Comparison of ENCODE assay signal across 10 cellular contexts in genomic region chr1:111948209-111949131, GRCh38. TPM values are rescaled to one million over a fixed set of nuclear protein-coding genes. Genes with fewer than 3 reads are reported as not detected.
A peak's percentile ranks its signal among the peaks of the same experiment; 100 is the strongest.
DNase-seq lines count a peak whose midpoint lies in the region; ATAC-seq and TF ChIP-seq lines count a peak whose summit lies in the region.
"Had no signal": no experiment of that assay in that cellular context is flagged by ENCODE, and none has a peak within 500 bp of the region (broad histone marks: within the 10 kb centered on the region; RNA-seq: fewer than 3 reads in every experiment).

No MANE protein-coding gene starts in this region.

- H3K27me3 ChIP-seq in neuron (ENCODE audit: insufficient read depth, low read length) (peaks cover 2% of the 10 kb centered on the region), brain microvascular endothelial cell (replicated peaks) (no peaks in the 10 kb centered on the region), WERI-Rb-1 (ENCODE audit: insufficient read depth, low read depth, severe bottlenecking) (no peaks in the 10 kb centered on the region)

- H3K27ac ChIP-seq in brain microvascular endothelial cell (no peak overlapping the region), WERI-Rb-1 (no peak overlapping the region)
- H3K27ac ChIP-seq: HL-60 had no signal

- H3K27me3 Mint-ChIP-seq in naive thymus-derived CD8-positive, alpha-beta T cell, result peaks cover 7 to 32% (median 18%) of the 10 kb centered on the region in 5 donors

- no peaks in the 10 kb centered on the region for H3K36me3 Mint-ChIP-seq in naive thymus-derived CD8-positive, alpha-beta T cell

- POLR2A ChIA-PET in naive thymus-derived CD8-positive, alpha-beta T cell (lab: Charles Lee), result no interaction called here

- no peaks in the 10 kb centered on the region for H3K9me3 Mint-ChIP-seq in naive thymus-derived CD8-positive, alpha-beta T cell

- peaks cover 15% of the 10 kb centered on the region for H3K4me1 ChIP-seq in neuron (ENCODE audit: insufficient read depth, low read length)

- in situ Hi-C loops in brain microvascular endothelial cell (cut with HindIII; ENCODE audit: low pct_ligation_motif_present, low sequenced_read_pairs), result no loop called here

- H3K9me3 ChIP-seq in neuron (ENCODE audit: low read length) (no peaks in the 10 kb centered on the region), WERI-Rb-1 (ENCODE audit: severe bottlenecking) (no peaks in the 10 kb centered on the region)

- peak; percentile 72 for DNase-seq in COR-L47 (lab: John Stamatoyannopoulos, UW)
- peak; percentile 91 for DNase-seq in NCI-H2171 treated with DMSO at 0.1 percent for 48 hours (lab: John Stamatoyannopoulos, UW)
- DNase-seq in epithelial cell of esophagus (ENCODE audit: low read depth), result peak; percentile 89
- DNase-seq in brain microvascular endothelial cell, result no peak
- DNase-seq in WERI-Rb-1, result no peak
- no peak for DNase-seq in naive thymus-derived CD8-positive, alpha-beta T cell
- no peak for DNase-seq in activated CD4-positive, alpha-beta T cell treated with anti-CD3 and anti-CD28 coated beads for 48 hours
- DNase-seq: DMS53 had no signal

- H3K4me3 ChIP-seq in epithelial cell of esophagus (ENCODE audit: low read length) (no peak overlapping the region), neuron (ENCODE audit: low read length) (no peak overlapping the region), brain microvascular endothelial cell (ENCODE audit: low read depth, low read length) (no peak overlapping the region), WERI-Rb-1 (ENCODE audit: low read depth, low read length) (no peak overlapping the region)

- peaks cover 5 to 11% (median 7%) of the 10 kb centered on the region in 4 donors for H3K4me1 Mint-ChIP-seq in naive thymus-derived CD8-positive, alpha-beta T cell

- ATAC-seq in naive thymus-derived CD8-positive, alpha-beta T cell, result no peak

- H3K36me3 ChIP-seq in neuron (ENCODE audit: insufficient read depth, low read length) (no peaks in the 10 kb centered on the region), brain microvascular endothelial cell (replicated peaks) (no peaks in the 10 kb centered on the region), WERI-Rb-1 (no peaks in the 10 kb centered on the region)

- TF ChIP-seq CTCF in epithelial cell of esophagus (IDR thresholded peaks at IDR 0.05; ENCODE audit: insufficient read depth, low read depth, low read length, missing control alignments) (no peak), brain microvascular endothelial cell (IDR thresholded peaks at IDR 0.05; ENCODE audit: low read depth, low read length, missing control alignments) (no peak), WERI-Rb-1 (IDR thresholded peaks at IDR 0.05; ENCODE audit: low read depth, low read length) (no peak)

- peak overlapping the region; percentile 9 for H2AFZ ChIP-seq in neuron (ENCODE audit: low read depth, low read length)

- no peak overlapping the region for H3K4me3 Mint-ChIP-seq in naive thymus-derived CD8-positive, alpha-beta T cell

- no peak overlapping the region for H3K27ac Mint-ChIP-seq in naive thymus-derived CD8-positive, alpha-beta T cell

RNA-seq across cellular contexts. Expression of gene KCND3, which starts 41.0 kb away (rescaled TPM):
- not detected for total RNA-seq in naive thymus-derived CD8-positive, alpha-beta T cell
- polyA plus RNA-seq in naive thymus-derived CD8-positive, alpha-beta T cell, result under 1 TPM; 0.02 to 0.13 (median 0.06) TPM

Comparison
In these comparisons a context has a peak if more than half of its experiments do, and no peak if none do; other contexts are left out.
1. DNase-seq: peak in COR-L47 (single experiment), NCI-H2171 treated with DMSO at 0.1 percent for 48 hours (single experiment) and epithelial cell of esophagus (single experiment); none in brain microvascular endothelial cell (single experiment), WERI-Rb-1 (single experiment), naive thymus-derived CD8-positive, alpha-beta T cell (0 of 10) and activated CD4-positive, alpha-beta T cell treated with anti-CD3 and anti-CD28 coated beads for 48 hours (single experiment).